1 cellular context compared by ENCODE assay signal in the genomic region with DNA sequence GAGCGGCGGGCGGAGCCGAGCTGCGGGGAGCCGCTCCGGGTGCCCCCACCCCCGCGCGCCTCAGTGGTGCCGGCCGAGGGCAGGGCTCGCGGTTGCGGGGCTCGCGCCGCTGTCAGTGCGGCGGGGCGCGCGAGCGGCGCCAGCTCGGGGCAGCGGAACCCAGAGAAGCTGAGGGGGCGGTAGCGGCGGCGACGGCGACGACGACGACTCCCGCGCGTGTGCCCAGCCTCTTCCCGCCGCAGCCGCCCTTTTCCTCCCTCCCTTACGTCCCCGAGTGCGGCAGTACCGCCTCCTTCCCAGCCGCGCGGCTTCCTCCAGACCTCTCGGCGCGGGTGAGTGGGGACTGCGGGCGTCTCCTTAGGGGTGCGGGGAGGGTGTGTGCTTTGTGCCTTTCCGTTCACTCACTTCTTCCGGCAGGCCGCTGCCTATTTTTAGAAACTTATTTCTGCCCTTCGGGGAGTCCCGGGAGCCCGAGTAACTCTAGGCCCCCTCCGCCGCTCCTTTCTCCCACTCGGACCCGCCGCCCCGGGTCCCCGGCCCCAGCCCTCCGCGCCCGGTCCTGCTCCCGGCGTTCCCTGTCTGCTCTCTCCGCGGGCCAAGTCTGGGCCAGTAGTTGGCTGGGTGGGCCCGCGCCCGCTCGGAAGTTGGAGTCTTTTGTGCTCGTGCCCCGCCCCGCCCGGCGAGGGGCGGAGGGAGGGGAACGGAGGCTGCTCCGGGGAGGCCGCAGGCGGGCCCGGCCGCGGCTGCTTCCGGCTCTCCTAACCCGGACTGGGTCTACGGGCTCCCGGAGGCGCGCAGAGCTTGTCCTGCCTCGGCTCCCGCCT.
TF ChIP-seq lines count a peak whose summit lies in the region.

Gene RALY (plus strand): TSS at position 112 of the 824 bp plus-strand sequence. CDS start 78,164 bp downstream, outside the sequence.

TF ChIP-seq in WTC11, 78 proteins besides CTCF, POLR2A, EP300 and RAD21 (continued from another document):
- TF ChIP-seq ZNF532 (CRISPR knock-in tag; IDR thresholded peaks at IDR 0.05; ENCODE audit: borderline replicate concordance) (no peak), FOXP1 (CRISPR knock-in tag; IDR thresholded peaks at IDR 0.05; ENCODE audit: borderline replicate concordance) (peak; percentile 86), ZNF416 (CRISPR knock-in tag; IDR thresholded peaks at IDR 0.05) (no peak; the same call in 1 of the 2 replicates), TP53 (CRISPR knock-in tag; IDR thresholded peaks at IDR 0.05) (0 out of 2 replicates have a peak, but pooled peaks have one; percentile 8), ATF3 (CRISPR knock-in tag; conservative IDR thresholded peaks at IDR 0.05) (no peak), CBFB (CRISPR knock-in tag; IDR thresholded peaks at IDR 0.05; ENCODE audit: low read depth) (0 out of 2 replicates have a peak, but pooled peaks have one; percentile 74), NR2C2 (CRISPR knock-in tag; IDR thresholded peaks at IDR 0.05) (no peak), MXD4 (CRISPR knock-in tag; IDR thresholded peaks at IDR 0.05; ENCODE audit: borderline replicate concordance) (no peak), TEAD4 (CRISPR knock-in tag; IDR thresholded peaks at IDR 0.05) (no peak), E2F1 (CRISPR knock-in tag; IDR thresholded peaks at IDR 0.05) (no peak), AFF4 (CRISPR knock-in tag; IDR thresholded peaks at IDR 0.05; ENCODE audit: borderline replicate concordance) (no peak; the same call in 1 of the 2 replicates), ZNF121 (CRISPR knock-in tag; IDR thresholded peaks at IDR 0.05) (peak; percentile 95)
- TF ChIP-seq, protein P1, sequence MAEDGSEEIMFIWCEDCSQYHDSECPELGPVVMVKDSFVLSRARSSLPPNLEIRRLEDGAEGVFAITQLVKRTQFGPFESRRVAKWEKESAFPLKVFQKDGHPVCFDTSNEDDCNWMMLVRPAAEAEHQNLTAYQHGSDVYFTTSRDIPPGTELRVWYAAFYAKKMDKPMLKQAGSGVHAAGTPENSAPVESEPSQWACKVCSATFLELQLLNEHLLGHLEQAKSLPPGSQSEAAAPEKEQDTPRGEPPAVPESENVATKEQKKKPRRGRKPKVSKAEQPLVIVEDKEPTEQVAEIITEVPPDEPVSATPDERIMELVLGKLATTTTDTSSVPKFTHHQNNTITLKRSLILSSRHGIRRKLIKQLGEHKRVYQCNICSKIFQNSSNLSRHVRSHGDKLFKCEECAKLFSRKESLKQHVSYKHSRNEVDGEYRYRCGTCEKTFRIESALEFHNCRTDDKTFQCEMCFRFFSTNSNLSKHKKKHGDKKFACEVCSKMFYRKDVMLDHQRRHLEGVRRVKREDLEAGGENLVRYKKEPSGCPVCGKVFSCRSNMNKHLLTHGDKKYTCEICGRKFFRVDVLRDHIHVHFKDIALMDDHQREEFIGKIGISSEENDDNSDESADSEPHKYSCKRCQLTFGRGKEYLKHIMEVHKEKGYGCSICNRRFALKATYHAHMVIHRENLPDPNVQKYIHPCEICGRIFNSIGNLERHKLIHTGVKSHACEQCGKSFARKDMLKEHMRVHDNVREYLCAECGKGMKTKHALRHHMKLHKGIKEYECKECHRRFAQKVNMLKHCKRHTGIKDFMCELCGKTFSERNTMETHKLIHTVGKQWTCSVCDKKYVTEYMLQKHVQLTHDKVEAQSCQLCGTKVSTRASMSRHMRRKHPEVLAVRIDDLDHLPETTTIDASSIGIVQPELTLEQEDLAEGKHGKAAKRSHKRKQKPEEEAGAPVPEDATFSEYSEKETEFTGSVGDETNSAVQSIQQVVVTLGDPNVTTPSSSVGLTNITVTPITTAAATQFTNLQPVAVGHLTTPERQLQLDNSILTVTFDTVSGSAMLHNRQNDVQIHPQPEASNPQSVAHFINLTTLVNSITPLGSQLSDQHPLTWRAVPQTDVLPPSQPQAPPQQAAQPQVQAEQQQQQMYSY (CRISPR knock-in tag; IDR thresholded peaks at IDR 0.05) = peak; percentile 29; the same call in 1 of the 2 replicates
- TF ChIP-seq, protein P2, sequence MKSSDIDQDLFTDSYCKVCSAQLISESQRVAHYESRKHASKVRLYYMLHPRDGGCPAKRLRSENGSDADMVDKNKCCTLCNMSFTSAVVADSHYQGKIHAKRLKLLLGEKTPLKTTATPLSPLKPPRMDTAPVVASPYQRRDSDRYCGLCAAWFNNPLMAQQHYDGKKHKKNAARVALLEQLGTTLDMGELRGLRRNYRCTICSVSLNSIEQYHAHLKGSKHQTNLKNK (CRISPR knock-in tag; IDR thresholded peaks at IDR 0.05) = no peak
- TF ChIP-seq, protein P3, sequence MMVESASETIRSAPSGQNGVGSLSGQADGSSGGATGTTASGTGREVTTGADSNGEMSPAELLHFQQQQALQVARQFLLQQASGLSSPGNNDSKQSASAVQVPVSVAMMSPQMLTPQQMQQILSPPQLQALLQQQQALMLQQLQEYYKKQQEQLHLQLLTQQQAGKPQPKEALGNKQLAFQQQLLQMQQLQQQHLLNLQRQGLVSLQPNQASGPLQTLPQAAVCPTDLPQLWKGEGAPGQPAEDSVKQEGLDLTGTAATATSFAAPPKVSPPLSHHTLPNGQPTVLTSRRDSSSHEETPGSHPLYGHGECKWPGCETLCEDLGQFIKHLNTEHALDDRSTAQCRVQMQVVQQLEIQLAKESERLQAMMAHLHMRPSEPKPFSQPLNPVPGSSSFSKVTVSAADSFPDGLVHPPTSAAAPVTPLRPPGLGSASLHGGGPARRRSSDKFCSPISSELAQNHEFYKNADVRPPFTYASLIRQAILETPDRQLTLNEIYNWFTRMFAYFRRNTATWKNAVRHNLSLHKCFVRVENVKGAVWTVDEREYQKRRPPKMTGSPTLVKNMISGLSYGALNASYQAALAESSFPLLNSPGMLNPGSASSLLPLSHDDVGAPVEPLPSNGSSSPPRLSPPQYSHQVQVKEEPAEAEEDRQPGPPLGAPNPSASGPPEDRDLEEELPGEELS (CRISPR knock-in tag; IDR thresholded peaks at IDR 0.05) = peak; percentile 74; the same call in 1 of the 2 replicates
